In genomic region chr6:106608080-106608668, GRCh38 we compare ENCODE assay signal across 8 cellular contexts. TPM values are rescaled to one million over a fixed set of nuclear protein-coding genes. Genes with fewer than 3 reads are reported as not detected.
A peak's percentile ranks its signal among the peaks of the same experiment; 100 is the strongest.
DNase-seq lines count a peak whose midpoint lies in the region; ATAC-seq and TF ChIP-seq lines count a peak whose summit lies in the region.

No MANE protein-coding gene starts in this region.

- peaks cover 4% of the 10 kb centered on the region for H3K9me3 Mint-ChIP-seq in T-helper 2 cell treated with Interferon-gamma antibody and Interleukin-4, amounts not matched to agents 5 μg/mL and 100 μg/mL, for 36 hours

- H3K9me3 ChIP-seq in body of pancreas (no peaks in the 10 kb centered on the region), lung (ENCODE audit: control insufficient read depth in 2 of 2, insufficient read depth in 1 of 2, low read length in 1 of 2) (no peaks in the 10 kb centered on the region)

- peaks cover 23% of the 10 kb centered on the region for H3K36me3 Mint-ChIP-seq in T-helper 2 cell treated with Interferon-gamma antibody and Interleukin-4, amounts not matched to agents 5 μg/mL and 100 μg/mL, for 36 hours (ENCODE audit: low read depth)

- H3K27ac ChIP-seq in body of pancreas: no peak overlapping the region
- H3K27ac ChIP-seq in lung (ENCODE audit: low read depth in 1 of 2, low read length in 1 of 2): no peak overlapping the region

- 0 to 8% methylated on average over 2 of the region's 2 CpGs for WGBS in body of pancreas, 2 donors
- WGBS in lung, 2 donors: 3 to 14% methylated on average over 2 of the region's 2 CpGs

- ATAC-seq in HG03108 (IDR thresholded peaks at IDR 0.05; ENCODE audit: unreplicated experiment) (peak; percentile 71), body of pancreas (peak; percentile 73), lung (ENCODE audit: insufficient read depth, low FRiP score) (peak; percentile 58)

- intact Hi-C loops in body of pancreas (cut with DNase I): loop anchor here (10.0 kb wide), 1 partner anchor 377 kb away; no protein-coding TSS in a partner anchor

- no peak overlapping the region for H3K4me3 Mint-ChIP-seq in T-helper 2 cell treated with Interferon-gamma antibody and Interleukin-4, amounts not matched to agents 5 μg/mL and 100 μg/mL, for 36 hours

- DNase-seq in COLO829 (ENCODE audit: low spot score): peak; percentile 41
- peak; percentile 45 for DNase-seq in GM13977 (ENCODE audit: low spot score)
- DNase-seq in NCI-H82 (lab: John Stamatoyannopoulos, UW): peak; percentile 68
- peak; percentile 22 to 64 (median 30) for DNase-seq in body of pancreas
- DNase-seq in lung (ENCODE audit: low spot score): no peak
- no peak for DNase-seq in amygdala (lab: John Stamatoyannopoulos, UW)
- DNase-seq in T-helper 2 cell treated with Interferon-gamma antibody and Interleukin-4, amounts not matched to agents 5 μg/mL and 100 μg/mL, for 36 hours (ENCODE audit: low spot score): no peak

- H3K4me1 ChIP-seq in body of pancreas: no peaks in the 10 kb centered on the region
- no peaks in the 10 kb centered on the region for H3K4me1 ChIP-seq in lung (ENCODE audit: control insufficient read depth in 2 of 2, insufficient read depth in 2 of 2, low read length in 2 of 2)

- peaks cover 30% of the 10 kb centered on the region for H3K4me1 Mint-ChIP-seq in T-helper 2 cell treated with Interferon-gamma antibody and Interleukin-4, amounts not matched to agents 5 μg/mL and 100 μg/mL, for 36 hours (ENCODE audit: low read depth)

- TF ChIP-seq CTCF in GM13977 (IDR thresholded peaks at IDR 0.05; ENCODE audit: extremely low read depth, insufficient read depth, missing control alignments): peak; percentile 65
- TF ChIP-seq CTCF in body of pancreas (IDR thresholded peaks at IDR 0.05): peak; percentile 21 to 90 (median 83)
- TF ChIP-seq CTCF in lung (IDR thresholded peaks at IDR 0.05; ENCODE audit: control extremely low read depth, extremely low read depth): no peak

- in situ Hi-C loops in GM13977 (cut with MboI; ENCODE audit: low pct_unique_long_range_greater_than_20kb, low sequenced_read_pairs, unreplicated experiment): loop anchor here (10.0 kb wide), 1 partner anchor 377 kb away; no protein-coding TSS in a partner anchor

- H3K27me3 ChIP-seq in body of pancreas (no peaks in the 10 kb centered on the region), lung (ENCODE audit: control insufficient read depth, insufficient read depth) (no peaks in the 10 kb centered on the region)

- H3K4me3 ChIP-seq in body of pancreas (no peak overlapping the region), lung (no peak overlapping the region)

- no peak overlapping the region for H3K27ac Mint-ChIP-seq in T-helper 2 cell treated with Interferon-gamma antibody and Interleukin-4, amounts not matched to agents 5 μg/mL and 100 μg/mL, for 36 hours

- TF ChIP-seq POLR2A in body of pancreas (IDR thresholded peaks at IDR 0.05): no peak

- H3K36me3 ChIP-seq in body of pancreas (replicated peaks in 1 of 2; ENCODE audit: insufficient read depth in 1 of 2, low read depth in 2 of 2) (no peaks in the 10 kb centered on the region), lung (ENCODE audit: control insufficient read depth in 2 of 2, insufficient read depth in 2 of 2, low read length in 2 of 2) (no peaks in the 10 kb centered on the region)

- no peaks in the 10 kb centered on the region for H3K27me3 Mint-ChIP-seq in T-helper 2 cell treated with Interferon-gamma antibody and Interleukin-4, amounts not matched to agents 5 μg/mL and 100 μg/mL, for 36 hours (ENCODE audit: low read depth)

RNA-seq across cellular contexts. Expression of gene RTN4IP1, which starts 21.1 kb away (rescaled TPM):
- 1 to 10 TPM; 3.6 to 4.0 TPM for total RNA-seq in body of pancreas
- total RNA-seq in lung: 1 to 10 TPM; 2.8 to 5.6 TPM
- 1 to 10 TPM; 4.5 to 4.7 TPM for polyA plus RNA-seq in lung

RNA-seq across cellular contexts. Expression of gene QRSL1, which starts 21.2 kb away (rescaled TPM):
- total RNA-seq in body of pancreas: 1 to 10 TPM; 3.0 to 6.2 TPM
- total RNA-seq in lung: 10 to 100 TPM in 1 of 2 donors, 1 to 10 TPM in 1; 8.7 to 14.6 TPM
- 1 to 10 TPM; 5.3 to 5.4 TPM for polyA plus RNA-seq in lung

Comparison
In these comparisons a context has a peak if more than half of its experiments do, and no peak if none do; other contexts are left out.
1. DNase-seq: peak in COLO829 (single experiment), GM13977 (single experiment), NCI-H82 (single experiment) and body of pancreas (4 of 4); none in lung (single experiment), amygdala (0 of 56) and T-helper 2 cell treated with Interferon-gamma antibody and Interleukin-4, amounts not matched to agents 5 μg/mL and 100 μg/mL, for 36 hours (single experiment).
2. Peak in every context shown above with its lines, with median percentiles within 50 percentile points of each other: ATAC-seq.